Comparison of ENCODE assay signal across 14 cellular contexts in genomic region chr15:68061578-68061977, GRCh38.
"Had no signal": no experiment of that assay in that cellular context is flagged by ENCODE, and none has a peak within 500 bp of the region (broad histone marks: within the 10 kb centered on the region; RNA-seq: fewer than 3 reads in every experiment).

No MANE protein-coding gene starts in this region.

- H3K27me3 ChIP-seq: colonic mucosa, gastroesophageal sphincter, testis had no signal

- H3K9ac ChIP-seq: SK-N-SH had no signal

- H3K27me3 Mint-ChIP-seq: activated B cell treated with CpG ODN at 0.5 μM for 24 hours; activated CD4-positive, alpha-beta T cell treated with anti-CD3 and anti-CD28 coated beads, Interleukin-2, amount 10 ng/mL, durations not matched to agents 7 days and 5 days; stimulated activated naive CD8-positive, alpha-beta T cell treated with anti-CD3 and anti-CD28 coated beads, Interleukin-15, Interleukin-2, amounts not matched to agents 100 ng/mL and 50 ng/mL, for 24 hours had no signal

- H3K27ac ChIP-seq: colonic mucosa, gastroesophageal sphincter, left ventricle myocardium inferior, testis had no signal

- H3K4me3 Mint-ChIP-seq: activated B cell treated with CpG ODN at 0.5 μM for 24 hours; activated CD4-positive, alpha-beta T cell treated with anti-CD3 and anti-CD28 coated beads, Interleukin-2, amount 10 ng/mL, durations not matched to agents 7 days and 5 days; activated T-cell treated with anti-CD3 and anti-CD28 coated beads, Interleukin-2, amount 50 U/mL, for 4 hours; stimulated activated naive CD8-positive, alpha-beta T cell treated with anti-CD3 and anti-CD28 coated beads, Interleukin-15, Interleukin-2, amounts not matched to agents 100 ng/mL and 50 ng/mL, for 24 hours had no signal

- H3K4me1 ChIP-seq: colonic mucosa had no signal

- ATAC-seq: activated T-cell treated with anti-CD3 and anti-CD28 coated beads, Interleukin-2, amount 50 U/mL, for 4 hours; gastroesophageal sphincter had no signal

- DNase-seq: activated B cell treated with CpG ODN at 0.5 μM for 24 hours; activated CD4-positive, alpha-beta T cell treated with anti-CD3 and anti-CD28 coated beads, Interleukin-2, amount 10 ng/mL, durations not matched to agents 7 days and 5 days; activated gamma-delta T cell treated with Interleukin-2 at 50 U/mL for 16 hours; activated T-cell treated with anti-CD3 and anti-CD28 coated beads, Interleukin-2, amount 50 U/mL, for 4 hours; colonic mucosa; effector CD4-positive, alpha-beta T cell; kidney; left ventricle myocardium inferior; mesendoderm; SK-N-SH; stimulated activated CD4-positive, alpha-beta T cell treated with anti-CD3 and anti-CD28 coated beads, Interleukin-4, amount 100 ng/mL, for 24 hours; testis had no signal

- H3K9me3 ChIP-seq: colonic mucosa, gastroesophageal sphincter, left ventricle myocardium inferior, SK-N-SH, testis had no signal

- H3K27ac Mint-ChIP-seq: activated B cell treated with CpG ODN at 0.5 μM for 24 hours; activated CD4-positive, alpha-beta T cell treated with anti-CD3 and anti-CD28 coated beads, Interleukin-2, amount 10 ng/mL, durations not matched to agents 7 days and 5 days had no signal

- H3K9me3 Mint-ChIP-seq: activated B cell treated with CpG ODN at 0.5 μM for 24 hours; activated CD4-positive, alpha-beta T cell treated with anti-CD3 and anti-CD28 coated beads, Interleukin-2, amount 10 ng/mL, durations not matched to agents 7 days and 5 days; activated T-cell treated with anti-CD3 and anti-CD28 coated beads, Interleukin-2, amount 50 U/mL, for 4 hours; stimulated activated naive CD8-positive, alpha-beta T cell treated with anti-CD3 and anti-CD28 coated beads, Interleukin-15, Interleukin-2, amounts not matched to agents 100 ng/mL and 50 ng/mL, for 24 hours had no signal

- H3K36me3 ChIP-seq: colonic mucosa, left ventricle myocardium inferior had no signal

- H3K4me2 ChIP-seq: SK-N-SH had no signal

- H3K4me3 ChIP-seq: colonic mucosa, gastroesophageal sphincter, left ventricle myocardium inferior, testis had no signal
